Comparison of ENCODE assay signal across 21 cellular contexts in the genomic region with DNA sequence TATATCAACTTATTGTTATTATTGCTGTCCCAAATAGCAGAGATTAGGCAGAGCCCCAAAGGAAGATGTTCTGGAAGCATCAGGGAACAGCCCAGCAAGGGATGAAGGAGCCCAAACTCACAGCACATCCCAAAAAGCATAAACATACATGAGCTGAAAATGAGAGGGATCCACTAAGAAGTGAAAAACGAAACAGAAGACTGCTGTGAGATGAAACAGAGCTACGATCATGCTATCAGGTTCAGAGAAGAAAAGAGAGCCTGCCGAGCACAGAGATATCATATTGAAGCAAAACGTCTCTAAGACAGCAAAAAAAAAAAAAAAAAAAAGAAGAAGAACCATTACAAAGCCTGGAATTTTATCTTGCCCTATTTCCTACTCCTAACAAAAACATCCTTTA.
"Had no signal": no experiment of that assay in that cellular context is flagged by ENCODE, and none has a peak within 500 bp of the region (broad histone marks: within the 10 kb centered on the region; RNA-seq: fewer than 3 reads in every experiment).

No MANE protein-coding gene starts in this region.

- H3K27me3 ChIP-seq: MG63 had no signal

- H3K9me3 ChIP-seq: MG63, SK-N-SH had no signal

- H3K4me2 ChIP-seq: SK-N-SH had no signal

- FAIRE-seq: HTR-8/SVneo had no signal

- H3K4me3 ChIP-seq: MG63 had no signal

- H3K36me3 ChIP-seq: MG63 had no signal

- H3K27ac ChIP-seq: HL-60, RWPE1 had no signal

- H3K9ac ChIP-seq: SK-N-SH had no signal

- DNase-seq: Karpas-422; KG1; MG63; NCI-H1092 treated with DMSO at 0.1 percent for 48 hours; NCI-H1436; NCI-H187; NCI-H2029; NCI-H2081 treated with DMSO at 0.1 percent for 48 hours; NCI-H2171; NCI-H226; NCI-H446; NCI-H510A; NCI-H524 treated with DMSO at 0.1 percent for 48 hours; NCI-H69; NCI-H774; NK-92 treated with Interleukin-12 subunit alpha and Interleukin-12 subunit beta, amount 100 ng/mL, for 24 hours; SHP77; SK-N-SH had no signal
